ENCODE assay signal across 12 cellular contexts in the genomic region with DNA sequence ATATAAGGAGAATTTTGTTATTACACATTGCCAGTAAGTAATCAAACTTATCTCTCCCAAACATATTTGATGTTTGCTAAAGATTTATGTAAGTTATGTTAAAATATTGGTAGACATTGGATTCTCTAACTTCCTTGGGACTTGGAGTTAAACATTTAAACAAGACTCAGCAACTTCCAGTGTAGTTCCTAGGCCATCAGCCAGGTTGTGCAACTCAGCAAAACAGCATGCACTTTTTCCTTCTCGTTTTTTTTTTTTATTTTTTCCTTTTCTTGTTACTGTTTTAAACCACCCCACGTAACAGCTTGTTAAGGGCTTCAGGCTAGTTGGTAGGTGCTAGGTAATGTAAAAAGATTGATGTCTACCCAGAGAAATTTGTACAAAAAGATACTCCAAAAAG.
DNase-seq lines count a peak whose midpoint lies in the region; ATAC-seq, FAIRE-seq and TF ChIP-seq lines count a peak whose summit lies in the region.
"Had no signal": no experiment of that assay in that cellular context is flagged by ENCODE, and none has a peak within 500 bp of the region (broad histone marks: within the 10 kb centered on the region; RNA-seq: fewer than 3 reads in every experiment).

No MANE protein-coding gene starts in this region.

- in situ Hi-C loops in SK-MEL-5 (cut with HindIII; ENCODE audit: low pct_unique_long_range_greater_than_20kb, low sequenced_read_pairs) = no loop called here

- no peak overlapping the region for H3K9ac ChIP-seq in fibroblast of lung (ENCODE audit: insufficient read depth, low read length)
- H3K9ac ChIP-seq: BLaER1 treated with 17β-estradiol and CSF1 and Interleukin-3, amounts not matched to agents 10 nM and 100 nM had no signal

- peak overlapping the region; percentile 46 for H3K4me2 ChIP-seq in fibroblast of lung (ENCODE audit: extremely low read depth, insufficient read depth, low read length)
- no peak overlapping the region for H3K4me2 ChIP-seq in osteoblast (ENCODE audit: insufficient read depth, low read length)
- H3K4me2 ChIP-seq: BLaER1 treated with 17β-estradiol and CSF1 and Interleukin-3, amounts not matched to agents 10 nM and 100 nM had no signal

- H3K4me1 ChIP-seq in fibroblast of lung (ENCODE audit: control insufficient read depth, extremely low read depth, insufficient read depth, low read length) (peaks cover 6% of the 10 kb centered on the region), osteoblast (ENCODE audit: insufficient read depth, low read length) (peaks cover 24% of the 10 kb centered on the region)
- H3K4me1 ChIP-seq: BLaER1 treated with 17β-estradiol and CSF1 and Interleukin-3, amounts not matched to agents 10 nM and 100 nM had no signal

- no peaks in the 10 kb centered on the region for H3K27me3 ChIP-seq in BJ (ENCODE audit: control insufficient read depth, insufficient read depth, low read length)
- H3K27me3 ChIP-seq in fibroblast of lung (ENCODE audit: control insufficient read depth, insufficient read depth, low read length) = no peaks in the 10 kb centered on the region
- no peaks in the 10 kb centered on the region for H3K27me3 ChIP-seq in osteoblast (ENCODE audit: insufficient read depth, low read length)
- H3K27me3 ChIP-seq: BLaER1 treated with 17β-estradiol and CSF1 and Interleukin-3, amounts not matched to agents 10 nM and 100 nM had no signal

- H3K36me3 ChIP-seq in BJ (ENCODE audit: control insufficient read depth, insufficient read depth, low read length) (no peaks in the 10 kb centered on the region), fibroblast of lung (ENCODE audit: control insufficient read depth, insufficient read depth, low read length) (no peaks in the 10 kb centered on the region), osteoblast (ENCODE audit: insufficient read depth, low read length) (no peaks in the 10 kb centered on the region)
- H3K36me3 ChIP-seq: BLaER1 treated with 17β-estradiol and CSF1 and Interleukin-3, amounts not matched to agents 10 nM and 100 nM had no signal

- no peak overlapping the region for H2AFZ ChIP-seq in fibroblast of lung (ENCODE audit: low read length)
- H2AFZ ChIP-seq in osteoblast (ENCODE audit: low read length) = no peak overlapping the region

- H3K79me2 ChIP-seq in fibroblast of lung (ENCODE audit: control insufficient read depth, insufficient read depth, low read length) (no peaks in the 10 kb centered on the region), osteoblast (ENCODE audit: insufficient read depth, low read length) (no peaks in the 10 kb centered on the region)

- DNase-seq in BJ (ENCODE audit: low read depth) (no peak), SK-MEL-5 (ENCODE audit: low read depth, low spot score) (peak; percentile 6), fibroblast of lung (ENCODE audit: low read depth in 2 of 2) (peak; percentile 41 to 77), osteoblast (ENCODE audit: insufficient read length, low spot score, missing footprints) (peak; percentile 1), GM19239 (ENCODE audit: insufficient read length, low spot score) (no peak), epidermal melanocyte (ENCODE audit: insufficient read length, low spot score) (no peak)
- DNase-seq: H9; stimulated activated CD4-positive, alpha-beta T cell treated with anti-CD3 and anti-CD28 coated beads, Interleukin-4, amount 100 ng/mL, for 1 hour; stimulated activated naive B cell treated with anti-CD40 and anti-IgM and Interleukin-4, amounts not matched to agents 10 μg/mL and 1 μg/mL and 100 μg/mL, for 72 hours had no signal

- TF ChIP-seq CTCF in BJ (IDR thresholded peaks at IDR 0.05; ENCODE audit: insufficient read depth, low read depth, low read length) = peak; percentile 33; the same call in 1 of the 2 replicates
- peak; percentile 24 to 59 for TF ChIP-seq CTCF in fibroblast of lung (conservative IDR thresholded peaks at IDR 0.05 in 1 of 2, IDR thresholded peaks at IDR 0.05 in 1 of 2; ENCODE audit: low read depth in 1 of 2, low read length in 2 of 2)
- peak; percentile 9 for TF ChIP-seq CTCF in osteoblast (IDR thresholded peaks at IDR 0.05; ENCODE audit: extremely low read depth, low read depth, low read length)

- FAIRE-seq in GM19239 (lab: Jason Lieb, UNC) = no peak

- no peak overlapping the region for H3K27ac ChIP-seq in fibroblast of lung (ENCODE audit: insufficient read depth, low read length)
- no peak overlapping the region for H3K27ac ChIP-seq in osteoblast (ENCODE audit: low read depth, low read length)
- H3K27ac ChIP-seq: BLaER1 treated with 17β-estradiol and CSF1 and Interleukin-3, amounts not matched to agents 10 nM and 100 nM had no signal

- CTCF ChIA-PET in BJ (lab: Yijun Ruan, JAX) = interaction anchor here (1.1 to 1.3 kb wide), 2 partner anchors 11 to 18 kb away, joined by 3 to 4 read pairs; no protein-coding TSS in a partner anchor

- H4K20me1 ChIP-seq in fibroblast of lung (ENCODE audit: control insufficient read depth, extremely low read depth, insufficient read depth, low read length) (no peaks in the 10 kb centered on the region), osteoblast (ENCODE audit: insufficient read depth, low read length) (no peaks in the 10 kb centered on the region)
- H4K20me1 ChIP-seq: BLaER1 treated with 17β-estradiol and CSF1 and Interleukin-3, amounts not matched to agents 10 nM and 100 nM had no signal

- POLR2A ChIA-PET in BJ (lab: Charles Lee) = no interaction called here

- H3K4me3 ChIP-seq in BJ (ENCODE audit: low read depth, low read length) (no peak overlapping the region), fibroblast of lung (replicated peaks in 1 of 4; ENCODE audit: control extremely low read depth in 1 of 4, insufficient read depth in 1 of 4, low read depth in 3 of 4, low read length in 4 of 4) (no peak overlapping the region), osteoblast (ENCODE audit: insufficient read depth, low read length) (no peak overlapping the region)
- H3K4me3 ChIP-seq: BLaER1 treated with 17β-estradiol and CSF1 and Interleukin-3, amounts not matched to agents 10 nM and 100 nM had no signal

- H3K9me3 ChIP-seq in fibroblast of lung (ENCODE audit: control insufficient read depth, insufficient read depth, low read depth, low read length) (no peaks in the 10 kb centered on the region), osteoblast (ENCODE audit: low read depth, low read length) (no peaks in the 10 kb centered on the region)
- H3K9me3 ChIP-seq: BLaER1 treated with 17β-estradiol and CSF1 and Interleukin-3, amounts not matched to agents 10 nM and 100 nM had no signal

- ATAC-seq in GM21786 (IDR thresholded peaks at IDR 0.05; ENCODE audit: unreplicated experiment) = no peak
- ATAC-seq in GM21737 (IDR thresholded peaks at IDR 0.05; ENCODE audit: unreplicated experiment) = no peak
- ATAC-seq: stimulated activated naive B cell treated with anti-CD40 and anti-IgM and Interleukin-4, amounts not matched to agents 10 μg/mL and 1 μg/mL and 100 μg/mL, for 72 hours had no signal

Comparison
In these comparisons a context has a peak if more than half of its experiments do, and no peak if none do; other contexts are left out.
1. DNase-seq: peak in SK-MEL-5 (single experiment), fibroblast of lung (2 of 2) and osteoblast (single experiment); none in BJ (single experiment), GM19239 (single experiment) and epidermal melanocyte (single experiment).
2. Peak in every context shown above with its lines, with median percentiles within 50 percentile points of each other: CTCF ChIP-seq.